Comparison of ENCODE assay signal across 8 cellular contexts in the genomic region with DNA sequence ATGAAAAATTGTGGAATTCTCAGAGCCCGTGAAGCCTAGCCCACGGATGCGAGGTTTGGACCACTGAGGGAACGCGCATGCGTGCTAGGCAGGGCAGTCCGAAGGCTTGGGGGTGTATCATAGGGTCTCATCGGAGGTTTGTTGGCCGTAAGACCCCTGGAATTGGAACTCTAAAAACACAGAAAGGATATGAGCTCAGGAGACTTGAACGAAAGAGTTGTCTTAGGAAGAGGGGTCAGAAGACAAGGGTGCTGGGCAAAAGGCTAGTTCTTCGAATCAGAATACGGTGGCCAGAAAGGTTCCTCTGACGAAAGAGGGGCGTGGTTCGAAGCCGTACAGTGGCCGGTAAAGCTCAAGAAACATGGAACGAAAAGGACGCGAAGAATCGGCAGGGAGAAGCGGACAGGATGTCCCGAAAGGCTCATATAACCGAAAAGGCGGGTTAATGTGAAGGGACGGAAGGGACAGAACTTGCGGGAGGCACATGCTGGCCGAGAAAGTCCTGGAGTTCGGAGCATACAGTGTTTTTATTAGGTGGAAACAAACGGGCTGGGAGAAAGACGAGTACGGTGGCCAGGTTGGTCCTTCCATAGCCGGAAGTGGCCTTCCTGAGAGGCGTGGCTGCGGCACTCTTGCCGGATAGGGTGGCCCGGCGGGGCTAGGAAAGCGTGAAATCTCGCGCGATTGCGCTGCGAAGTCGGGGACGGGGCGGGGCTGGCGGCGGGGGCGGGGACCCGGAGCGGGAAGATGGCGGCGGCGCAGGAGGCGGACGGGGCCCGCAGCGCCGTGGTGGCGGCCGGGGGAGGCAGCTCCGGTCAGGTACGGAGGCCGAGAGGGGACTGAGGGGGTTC. TPM values are rescaled to one million over a fixed set of nuclear protein-coding genes. Genes with fewer than 3 reads are reported as not detected.
DNase-seq lines count a peak whose midpoint lies in the region; ATAC-seq and TF ChIP-seq lines count a peak whose summit lies in the region.

A gene with protein sequence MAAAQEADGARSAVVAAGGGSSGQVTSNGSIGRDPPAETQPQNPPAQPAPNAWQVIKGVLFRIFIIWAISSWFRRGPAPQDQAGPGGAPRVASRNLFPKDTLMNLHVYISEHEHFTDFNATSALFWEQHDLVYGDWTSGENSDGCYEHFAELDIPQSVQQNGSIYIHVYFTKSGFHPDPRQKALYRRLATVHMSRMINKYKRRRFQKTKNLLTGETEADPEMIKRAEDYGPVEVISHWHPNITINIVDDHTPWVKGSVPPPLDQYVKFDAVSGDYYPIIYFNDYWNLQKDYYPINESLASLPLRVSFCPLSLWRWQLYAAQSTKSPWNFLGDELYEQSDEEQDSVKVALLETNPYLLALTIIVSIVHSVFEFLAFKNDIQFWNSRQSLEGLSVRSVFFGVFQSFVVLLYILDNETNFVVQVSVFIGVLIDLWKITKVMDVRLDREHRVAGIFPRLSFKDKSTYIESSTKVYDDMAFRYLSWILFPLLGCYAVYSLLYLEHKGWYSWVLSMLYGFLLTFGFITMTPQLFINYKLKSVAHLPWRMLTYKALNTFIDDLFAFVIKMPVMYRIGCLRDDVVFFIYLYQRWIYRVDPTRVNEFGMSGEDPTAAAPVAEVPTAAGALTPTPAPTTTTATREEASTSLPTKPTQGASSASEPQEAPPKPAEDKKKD (plus strand): TSS at position 732 of the 851 bp plus-strand sequence. CDS start 16 bp downstream, at position 748.

- DNase-seq in GM03348 (ENCODE audit: low spot score) (peak; percentile 99), HFF-Myc (ENCODE audit: extremely low read depth, low read depth) (peak; percentile 91), MV-4-11 (lab: John Stamatoyannopoulos, UW) (peak; percentile 97), SJSA1 (ENCODE audit: low read depth in 1 of 2, low spot score in 2 of 2) (peak; percentile 98 to 99), foreskin keratinocyte (peak; percentile 94 to 96), neural progenitor cell (ENCODE audit: low spot score) (peak; percentile 99)
- DNase-seq in activated naive CD4-positive, alpha-beta T cell (lab: John Stamatoyannopoulos, UW): peak; percentile 87 to 97 (median 94)

- H3K27ac ChIP-seq in SJSA1 (peak within 1 kb of the TSS; percentile 81), foreskin keratinocyte (peak within 1 kb of the TSS; percentile 89), neural progenitor cell (peak within 1 kb of the TSS; percentile 90), stomach smooth muscle (ENCODE audit: low read length) (peak within 1 kb of the TSS; percentile 90)

- H3F3A ChIP-seq in neural progenitor cell (ENCODE audit: low read depth): peaks cover 20% of the 10 kb centered on the region

- H3K4me3 Mint-ChIP-seq in neural progenitor cell: peak within 1 kb of the TSS; percentile 98

- H3K27me3 Mint-ChIP-seq in neural progenitor cell (ENCODE audit: insufficient read depth, low read depth): peaks cover 7% of the 10 kb centered on the region

- H3K27me3 ChIP-seq in SJSA1 (replicated peaks) (no peaks in the 10 kb centered on the region), foreskin keratinocyte (no peaks in the 10 kb centered on the region), neural progenitor cell (no peaks in the 10 kb centered on the region), stomach smooth muscle (ENCODE audit: control insufficient read depth in 1 of 2, insufficient read depth in 2 of 2, low read length in 2 of 2) (no peaks in the 10 kb centered on the region)

- H3K9me3 ChIP-seq in SJSA1 (replicated peaks): no peaks in the 10 kb centered on the region; the same call in 1 of the 2 replicates
- no peaks in the 10 kb centered on the region for H3K9me3 ChIP-seq in neural progenitor cell (ENCODE audit: low read depth)
- H3K9me3 ChIP-seq in stomach smooth muscle (ENCODE audit: control insufficient read depth in 2 of 2, low read length in 2 of 2): no peaks in the 10 kb centered on the region

- peak within 1 kb of the TSS; percentile 100 for H3K4me2 ChIP-seq in neural progenitor cell

- peaks cover 9% of the 10 kb centered on the region for H3K4me1 ChIP-seq in SJSA1 (replicated peaks)
- no peaks in the 10 kb centered on the region for H3K4me1 ChIP-seq in foreskin keratinocyte
- H3K4me1 ChIP-seq in neural progenitor cell: peaks cover 7% of the 10 kb centered on the region
- H3K4me1 ChIP-seq in stomach smooth muscle (ENCODE audit: control insufficient read depth, insufficient read depth, low read length): peaks cover 48% of the 10 kb centered on the region

- H3K36me3 ChIP-seq in SJSA1 (peaks cover 20% of the 10 kb centered on the region), neural progenitor cell (no peaks in the 10 kb centered on the region), stomach smooth muscle (ENCODE audit: control insufficient read depth in 2 of 2, insufficient read depth in 2 of 2, low read length in 2 of 2) (peaks cover 4 to 9% of the 10 kb centered on the region in 2 donors)

- H3K4me1 Mint-ChIP-seq in neural progenitor cell: peaks cover 34% of the 10 kb centered on the region

- peaks cover 43% of the 10 kb centered on the region for H4K20me1 ChIP-seq in neural progenitor cell (ENCODE audit: low read depth)

- H3K9ac ChIP-seq in neural progenitor cell (peak within 1 kb of the TSS; percentile 99), stomach smooth muscle (ENCODE audit: low read length in 2 of 2) (peak within 1 kb of the TSS; percentile 98 to 99)

- peak within 1 kb of the TSS; percentile 98 for H3K27ac Mint-ChIP-seq in neural progenitor cell

- no peak for TF ChIP-seq CTCF in HFF-Myc (IDR thresholded peaks at IDR 0.05; ENCODE audit: low read depth, low read length, missing control alignments)
- TF ChIP-seq CTCF in foreskin keratinocyte (conservative IDR thresholded peaks at IDR 0.05): peak; percentile 31
- no peak for TF ChIP-seq CTCF in neural progenitor cell (IDR thresholded peaks at IDR 0.05)

- peaks cover 52% of the 10 kb centered on the region for H3K79me2 ChIP-seq in neural progenitor cell (ENCODE audit: low read depth)

- no peaks in the 10 kb centered on the region for H3K9me3 Mint-ChIP-seq in neural progenitor cell

- H3K36me3 Mint-ChIP-seq in neural progenitor cell: peaks cover 1% of the 10 kb centered on the region

- peak within 1 kb of the TSS; percentile 88 for H3K4me3 ChIP-seq in HFF-Myc (replicated peaks; ENCODE audit: low read depth, low read length)
- H3K4me3 ChIP-seq in SJSA1: peak within 1 kb of the TSS; percentile 96
- peak within 1 kb of the TSS; percentile 98 for H3K4me3 ChIP-seq in neural progenitor cell
- peak within 1 kb of the TSS; percentile 82 to 100 for H3K4me3 ChIP-seq in stomach smooth muscle (ENCODE audit: low read length in 2 of 2)

- H2AFZ ChIP-seq in neural progenitor cell (replicated peaks): peak within 1 kb of the TSS; percentile 97

- peak; percentile 87 for ATAC-seq in foreskin keratinocyte

RNA-seq across cellular contexts. Expression of the gene that starts here (rescaled TPM):
- total RNA-seq in SJSA1 (2014; rRNA removed; shearing (Covaris generic)): 29.1 and 44.9 TPM in 2 replicates
- total RNA-seq in foreskin keratinocyte (55.5 and 62.1 TPM in 2 replicates), neural progenitor cell (ENCODE audit: low replicate concordance) (12.1 and 27.9 TPM in 2 replicates)
- 78.8 and 82.7 TPM in 2 replicates for polyA plus RNA-seq in foreskin keratinocyte

Comparison
In these comparisons a context has a peak if more than half of its experiments do, and no peak if none do; other contexts are left out.
1. Peak in every context shown above with its lines: DNase-seq, ATAC-seq, H3K4me3 ChIP-seq and H3K27ac ChIP-seq.